In the genomic region with DNA sequence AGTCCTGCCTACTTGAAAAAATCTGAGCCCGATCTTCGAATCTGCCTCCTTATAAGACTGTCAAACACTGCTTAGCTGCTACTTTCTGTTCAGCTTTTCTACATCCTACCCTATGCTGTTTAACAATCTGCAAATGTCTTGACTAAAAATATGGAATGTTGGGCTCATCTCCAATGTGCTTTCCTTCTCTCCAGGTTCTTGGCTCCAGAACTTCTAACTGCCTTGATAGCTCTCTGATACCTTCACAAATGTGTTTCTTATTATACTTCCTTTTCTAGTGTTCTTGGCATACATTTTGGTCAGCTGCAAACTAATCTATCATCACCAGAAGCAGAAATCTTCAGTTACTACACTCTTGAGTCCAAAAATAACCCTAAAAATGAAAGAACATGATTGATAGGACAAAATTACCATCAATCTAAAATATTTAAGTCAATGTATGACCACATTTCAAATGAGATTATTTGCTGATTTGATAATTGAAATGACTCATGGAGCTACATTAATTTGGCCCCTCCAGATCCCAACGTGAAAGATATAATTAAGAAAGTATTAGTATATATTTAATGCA, we compare ENCODE assay signal across 28 cellular contexts.
"Had no signal": no experiment of that assay in that cellular context is flagged by ENCODE, and none has a peak within 500 bp of the region (broad histone marks: within the 10 kb centered on the region; RNA-seq: fewer than 3 reads in every experiment).

No MANE protein-coding gene starts in this region.

- DNase-seq: cortex of kidney; dorsolateral prefrontal cortex; effector CD4-positive, alpha-beta T cell; foreskin melanocyte; glutamatergic neuron; heart right ventricle; hippocampal formation; islet precursor cell; kidney glomerular epithelial cell; left colon; left ventricle myocardium inferior; lower lobe of right lung; mucosa of descending colon; naive B cell; pancreas; stimulated activated CD4-positive, alpha-beta T cell treated with anti-CD3 and anti-CD28 coated beads, Interleukin-12 subunit alpha, Interleukin-12 subunit beta, amount 100 ng/mL, for 4 hours; stimulated activated CD4-positive, alpha-beta T cell treated with anti-CD3 and anti-CD28 coated beads, Interleukin-1b, Interleukin-23, amount 100 ng/mL, for 48 hours; stimulated activated CD4-positive, alpha-beta T cell treated with anti-CD3 and anti-CD28 coated beads, Interleukin-4, amount 100 ng/mL, for 1 hour; stimulated activated CD8-positive, alpha-beta memory T cell treated with anti-CD3 and anti-CD28 coated beads, Interleukin-4, amount 100 ng/mL, for 48 hours; stimulated activated naive CD4-positive, alpha-beta T cell; stimulated activated naive CD8-positive, alpha-beta T cell treated with anti-CD3 and anti-CD28 coated beads, Interleukin-15, amount 100 ng/mL, for 72 hours; thyroid gland had no signal

- H3K4me1 Mint-ChIP-seq: memory B cell; naive B cell; neural crest cell; stimulated activated naive CD8-positive, alpha-beta T cell treated with anti-CD3 and anti-CD28 coated beads, Interleukin-15, amount 100 ng/mL, for 72 hours had no signal

- H3K36me3 Mint-ChIP-seq: memory B cell; naive B cell; natural killer cell treated with Interleukin-12 subunit alpha and Interleukin-12 subunit beta and Interleukin-15 and Interleukin-18, amount 100 ng/mL, for 72 hours had no signal

- H3K4me3 ChIP-seq: dorsolateral prefrontal cortex, heart right ventricle, left ventricle myocardium inferior, lower lobe of right lung, mucosa of descending colon, pancreas, smooth muscle cell, thyroid gland, vagina had no signal

- H3K9me3 Mint-ChIP-seq: memory B cell, neural crest cell had no signal

- H3K27me3 Mint-ChIP-seq: memory B cell; naive B cell; natural killer cell treated with Interleukin-12 subunit alpha and Interleukin-12 subunit beta and Interleukin-15 and Interleukin-18, amount 100 ng/mL, for 72 hours; progenitor cell of endocrine pancreas; stimulated activated naive CD8-positive, alpha-beta T cell treated with anti-CD3 and anti-CD28 coated beads, Interleukin-15, amount 100 ng/mL, for 72 hours had no signal

- H3K27ac Mint-ChIP-seq: memory B cell; naive B cell; natural killer cell treated with Interleukin-12 subunit alpha and Interleukin-12 subunit beta and Interleukin-15 and Interleukin-18, amount 100 ng/mL, for 72 hours; progenitor cell of endocrine pancreas; stimulated activated naive CD8-positive, alpha-beta T cell treated with anti-CD3 and anti-CD28 coated beads, Interleukin-15, amount 100 ng/mL, for 72 hours had no signal

- H3K4me3 Mint-ChIP-seq: memory B cell; naive B cell; natural killer cell treated with Interleukin-12 subunit alpha and Interleukin-12 subunit beta and Interleukin-15 and Interleukin-18, amount 100 ng/mL, for 72 hours; neural crest cell; stimulated activated naive CD8-positive, alpha-beta T cell treated with anti-CD3 and anti-CD28 coated beads, Interleukin-15, amount 100 ng/mL, for 72 hours had no signal
